In the genomic region with DNA sequence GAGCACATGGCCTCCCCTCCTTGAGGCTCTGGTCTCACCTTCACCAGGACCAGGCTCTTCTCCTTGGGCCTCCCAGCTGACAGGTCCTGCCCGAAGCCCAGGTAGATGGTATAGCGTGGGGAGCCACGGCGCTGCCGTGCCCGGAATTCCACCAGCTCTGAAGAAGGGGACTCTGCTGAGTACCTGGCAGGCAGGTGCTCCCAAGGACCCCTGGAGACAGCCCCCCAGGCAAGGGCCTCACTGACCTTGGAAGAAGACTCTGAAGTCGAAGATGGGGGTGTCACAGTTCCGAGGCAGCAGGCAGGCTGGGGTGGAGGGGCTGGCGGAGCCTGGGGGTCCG, we compare ENCODE assay signal across 12 cellular contexts. TPM values are rescaled to one million over a fixed set of nuclear protein-coding genes. Genes with fewer than 3 reads are reported as not detected.
A peak's percentile ranks its signal among the peaks of the same experiment; 100 is the strongest.
DNase-seq lines count a peak whose midpoint lies in the region; ATAC-seq and TF ChIP-seq lines count a peak whose summit lies in the region.
"Had no signal": no experiment of that assay in that cellular context is flagged by ENCODE, and none has a peak within 500 bp of the region (broad histone marks: within the 10 kb centered on the region; RNA-seq: fewer than 3 reads in every experiment).

No MANE protein-coding gene starts in this region.

- peak overlapping the region in 2 of 3 donors; percentile 75 to 91 for H3K27ac Mint-ChIP-seq in CD4-positive, CD25-positive, alpha-beta regulatory T cell

- in situ Hi-C loops in Panc1 (cut with HindIII; ENCODE audit: low pct_unique_long_range_greater_than_20kb, low sequenced_read_pairs), result no loop called here

- BruUV-seq in Panc1 (replicated peaks; lab: Mats Ljungman, UMichigan), result no TSS peak

- ATAC-seq in CD4-positive, CD25-positive, alpha-beta regulatory T cell (ENCODE audit: low read depth in 2 of 2), result no peak
- ATAC-seq in Panc1 (peak; percentile 0; the same call in 1 of the 2 replicates), mucosa of descending colon (no peak), omental fat pad (ENCODE audit: low FRiP score) (no peak)

- peaks cover 4% of the 10 kb centered on the region for H3K36me3 Mint-ChIP-seq in CD4-positive, CD25-positive, alpha-beta regulatory T cell
- H3K36me3 Mint-ChIP-seq: naive B cell had no signal

- no peak overlapping the region for H3K4me3 ChIP-seq in CD4-positive, CD25-positive, alpha-beta regulatory T cell (ENCODE audit: low read depth, low read length)
- no peak overlapping the region for H3K4me3 ChIP-seq in Panc1 (ENCODE audit: low read depth in 2 of 2, low read length in 2 of 2)
- H3K4me3 ChIP-seq in mucosa of descending colon, result no peak overlapping the region
- H3K4me3 ChIP-seq: GM23248 had no signal

- TF ChIP-seq CTCF in Panc1 (IDR thresholded peaks at IDR 0.05), result no peak
- no peak for TF ChIP-seq CTCF in mucosa of descending colon (IDR thresholded peaks at IDR 0.05)
- no peak for TF ChIP-seq CTCF in omental fat pad (IDR thresholded peaks at IDR 0.05)

- intact Hi-C loops in Panc1 (cut with micrococcal nuclease; ENCODE audit: unreplicated experiment), result no loop called here
- intact Hi-C loops in mucosa of descending colon (cut with DNase I, micrococcal nuclease), result no loop called here

- H3K4me3 Mint-ChIP-seq in CD4-positive, CD25-positive, alpha-beta regulatory T cell, result peak overlapping the region in 1 of 4 donors; percentile 85
- H3K4me3 Mint-ChIP-seq: WTC11 had no signal

- DNase-seq in CD4-positive, CD25-positive, alpha-beta regulatory T cell, result no peak
- DNase-seq in Panc1 (ENCODE audit: low read depth, low spot score) (no peak), mucosa of descending colon (peak in 2 of 3 donors; percentile 53 to 70), cortex of kidney (lab: John Stamatoyannopoulos, UW) (no peak), omental fat pad (ENCODE audit: low spot score) (no peak), NCI-H2029 treated with DMSO at 0.1 percent for 48 hours (lab: John Stamatoyannopoulos, UW) (no peak)
- DNase-seq: naive B cell, NCI-H1092 had no signal

- peaks cover 0 to 27% (median 4%) of the 10 kb centered on the region in 4 donors for H3K4me1 Mint-ChIP-seq in CD4-positive, CD25-positive, alpha-beta regulatory T cell

- CTCF ChIA-PET in Panc1 (lab: Charles Lee), result interaction anchor here (1.2 kb wide), 1 partner anchor 58 kb away, joined by 3 read pairs; no protein-coding TSS in a partner anchor

- H3K4me1 ChIP-seq in CD4-positive, CD25-positive, alpha-beta regulatory T cell (ENCODE audit: control insufficient read depth, insufficient read depth, low read length, poor library complexity, severe bottlenecking), result peaks cover 30% of the 10 kb centered on the region
- peaks cover 40% of the 10 kb centered on the region for H3K4me1 ChIP-seq in Panc1 (ENCODE audit: control insufficient read depth, insufficient read depth, low read length)
- peaks cover 29% of the 10 kb centered on the region for H3K4me1 ChIP-seq in mucosa of descending colon (ENCODE audit: low read depth)

- H3K27ac ChIP-seq in CD4-positive, CD25-positive, alpha-beta regulatory T cell (ENCODE audit: insufficient read depth, low read length, poor library complexity, severe bottlenecking), result peak overlapping the region; percentile 84
- no peak overlapping the region; the same call in 1 of the 2 replicates for H3K27ac ChIP-seq in Panc1 (ENCODE audit: low read length)
- H3K27ac ChIP-seq: GM23248 had no signal

- H3K36me3 ChIP-seq in CD4-positive, CD25-positive, alpha-beta regulatory T cell (ENCODE audit: control insufficient read depth, insufficient read depth, low read length), result peaks cover 38% of the 10 kb centered on the region
- H3K36me3 ChIP-seq in Panc1 (ENCODE audit: control insufficient read depth, insufficient read depth, low read length), result peaks cover 25% of the 10 kb centered on the region
- H3K36me3 ChIP-seq in mucosa of descending colon (ENCODE audit: low read depth), result peaks cover 4% of the 10 kb centered on the region

- H3K9me3 Mint-ChIP-seq in CD4-positive, CD25-positive, alpha-beta regulatory T cell, result peaks cover 0 to 2% (median 0%) of the 10 kb centered on the region in 7 donors
- H3K9me3 Mint-ChIP-seq: naive B cell, WTC11 had no signal

- no peaks in the 10 kb centered on the region for H3K9me3 ChIP-seq in CD4-positive, CD25-positive, alpha-beta regulatory T cell (ENCODE audit: control insufficient read depth in 2 of 2, low read length in 2 of 2)
- no peaks in the 10 kb centered on the region for H3K9me3 ChIP-seq in Panc1 (ENCODE audit: control insufficient read depth, insufficient read depth, low read depth, low read length)
- no peaks in the 10 kb centered on the region for H3K9me3 ChIP-seq in mucosa of descending colon
- H3K9me3 ChIP-seq: SK-N-SH had no signal

- no peaks in the 10 kb centered on the region for H3K27me3 ChIP-seq in CD4-positive, CD25-positive, alpha-beta regulatory T cell (ENCODE audit: control insufficient read depth, insufficient read depth, low read length)
- no peaks in the 10 kb centered on the region for H3K27me3 ChIP-seq in Panc1 (ENCODE audit: control insufficient read depth, insufficient read depth, low read length)

- POLR2A ChIA-PET in Panc1 (lab: Charles Lee), result no interaction called here

- no peaks in the 10 kb centered on the region for H3K27me3 Mint-ChIP-seq in CD4-positive, CD25-positive, alpha-beta regulatory T cell
- H3K27me3 Mint-ChIP-seq: naive B cell had no signal

RNA-seq across cellular contexts. Expression of a gene that starts 2.8 kb away (rescaled TPM):
- total RNA-seq in CD4-positive, CD25-positive, alpha-beta regulatory T cell, result 120 TPM
- 10 to 100 TPM; 27.2 to 38.9 (median 28.6) TPM for polyA plus RNA-seq in CD4-positive, CD25-positive, alpha-beta regulatory T cell
- 23.9 TPM for total RNA-seq in Panc1 (2021; ENCODE audit: unreplicated experiment)
- polyA plus RNA-seq in Panc1 (2012; ENCODE audit: insufficient read length), result 24.1 TPM
- total RNA-seq in mucosa of descending colon, result 10 to 100 TPM; 26.9 to 36.1 (median 27.8) TPM
- total RNA-seq in omental fat pad, result 10 to 100 TPM; 15.4 to 56.8 (median 35.6) TPM

RNA-seq across cellular contexts. Expression of a gene that starts 11.8 kb away (rescaled TPM):
- total RNA-seq in CD4-positive, CD25-positive, alpha-beta regulatory T cell, result not detected
- not detected for polyA plus RNA-seq in CD4-positive, CD25-positive, alpha-beta regulatory T cell
- not detected for total RNA-seq in Panc1 (2021; ENCODE audit: unreplicated experiment)
- polyA plus RNA-seq in Panc1 (2012; ENCODE audit: insufficient read length), result 0.29 TPM
- 100 to 1,000 TPM; 195 to 549 (median 316) TPM for total RNA-seq in mucosa of descending colon
- not detected for total RNA-seq in omental fat pad
- total RNA-seq: GM23248 had no signal
- polyA plus RNA-seq: GM23248, SK-N-SH had no signal

RNA-seq across cellular contexts. Expression of a gene that starts 14.1 kb away (rescaled TPM):
- total RNA-seq in CD4-positive, CD25-positive, alpha-beta regulatory T cell, result not detected
- polyA plus RNA-seq in CD4-positive, CD25-positive, alpha-beta regulatory T cell, result not detected
- total RNA-seq in Panc1 (2021; ENCODE audit: unreplicated experiment) (not detected), mucosa of descending colon (1 to 10 TPM in 2 of 3 donors, not detected in 1; 1.0 TPM), omental fat pad (not detected)
- not detected for polyA plus RNA-seq in Panc1 (2012; ENCODE audit: insufficient read length)
- total RNA-seq: Calu3, GM23248 had no signal
- polyA plus RNA-seq: GM23248, SK-N-SH had no signal

RNA-seq across cellular contexts. Expression of a gene that starts 24.1 kb away (rescaled TPM):
- total RNA-seq in CD4-positive, CD25-positive, alpha-beta regulatory T cell, result not detected
- polyA plus RNA-seq in CD4-positive, CD25-positive, alpha-beta regulatory T cell, result not detected
- total RNA-seq in Panc1 (2021; ENCODE audit: unreplicated experiment) (0.95 TPM), mucosa of descending colon (1 to 10 TPM; 1.2 to 2.4 (median 1.8) TPM), omental fat pad (under 1 TPM in 1 of 4 donors, not detected in 3; 0.50 TPM)
- 3.0 TPM for polyA plus RNA-seq in Panc1 (2012; ENCODE audit: insufficient read length)
- total RNA-seq: GM23248 had no signal
- polyA plus RNA-seq: GM23248, SK-N-SH had no signal

RNA-seq across cellular contexts. Expression of a gene that starts 36.7 kb away (rescaled TPM):
- 43.8 TPM for total RNA-seq in CD4-positive, CD25-positive, alpha-beta regulatory T cell
- polyA plus RNA-seq in CD4-positive, CD25-positive, alpha-beta regulatory T cell, result 1 to 10 TPM; 3.8 to 6.0 (median 5.0) TPM
- total RNA-seq in Panc1 (2021; ENCODE audit: unreplicated experiment) (90.6 TPM), mucosa of descending colon (10 to 100 TPM; 35.0 to 40.2 (median 35.0) TPM), omental fat pad (10 to 100 TPM; 14.7 to 34.9 (median 22.4) TPM)
- polyA plus RNA-seq in Panc1 (2012; ENCODE audit: insufficient read length), result 83.1 TPM

Comparison
In these comparisons a context has a peak if more than half of its experiments do, and no peak if none do; other contexts are left out.
1. DNase-seq: peak in mucosa of descending colon (2 of 3); none in CD4-positive, CD25-positive, alpha-beta regulatory T cell (0 of 3), Panc1 (single experiment), cortex of kidney (single experiment), omental fat pad (single experiment) and NCI-H2029 treated with DMSO at 0.1 percent for 48 hours (single experiment).
2. RNA of a gene that starts 11.8 kb away (total RNA-seq): 195 to 549 TPM in mucosa of descending colon; not detected in Panc1 (single experiment), not detected in CD4-positive, CD25-positive, alpha-beta regulatory T cell (single experiment) and not detected in omental fat pad; every median in the first group is over 100 times any median in the second.